ENCODE assay signal across 8 cellular contexts in genomic region chr1:6554031-6554906, GRCh38. TPM values are rescaled to one million over a fixed set of nuclear protein-coding genes. Genes with fewer than 3 reads are reported as not detected.
DNase-seq lines count a peak whose midpoint lies in the region; ATAC-seq and TF ChIP-seq lines count a peak whose summit lies in the region.

TSS of gene NOL9 (minus strand) at chr1:6554513. CDS start at chr1:6554502, 11 bp downstream.

- peak; percentile 82 for ATAC-seq in GM18873 (IDR thresholded peaks at IDR 0.05; ENCODE audit: low FRiP score, unreplicated experiment)
- ATAC-seq in HG03139 (IDR thresholded peaks at IDR 0.05; ENCODE audit: unreplicated experiment) = peak; percentile 88
- ATAC-seq in WTC11 = peak; percentile 93

- H3K4me3 Mint-ChIP-seq in WTC11 = peak within 1 kb of the TSS; percentile 84

- H3K27me3 Mint-ChIP-seq in WTC11 (ENCODE audit: low read depth) = no peaks in the 10 kb centered on the region; the same call in 1 of the 2 replicates

- peak within 1 kb of the TSS; percentile 24 for H3K27ac ChIP-seq in caudate nucleus (ENCODE audit: low read depth, low read length)

- peak; percentile 99 for DNase-seq in AG08396 (ENCODE audit: low spot score)
- peak; percentile 91 for DNase-seq in NCI-H2227 treated with DMSO at 0.1 percent for 48 hours (lab: John Stamatoyannopoulos, UW)
- DNase-seq in WTC11 (ENCODE audit: low spot score) = peak; percentile 97
- DNase-seq in caudate nucleus (lab: John Stamatoyannopoulos, UW) = peak; percentile 16 to 94 (median 85)
- peak; percentile 94 for DNase-seq in inferior parietal cortex (ENCODE audit: extremely low spot score)
- peak; percentile 88 to 93 for DNase-seq in stimulated activated CD4-positive, alpha-beta T cell treated with anti-CD3 and anti-CD28 coated beads, Interleukin-12 subunit alpha, Interleukin-12 subunit beta, amount 100 ng/mL, for 24 hours (ENCODE audit: low read depth in 2 of 2)

- CTCF ChIA-PET in WTC11 (lab: Charles Lee) = interaction anchor here (0.8 to 3.8 kb wide), 27 partner anchors 12 to 516 kb away, joined by 3 to 21 read pairs (median 4); partner anchors contain the start of genes ACOT7, DNAJC11, KLHL21 and THAP3

- POLR2A ChIA-PET in WTC11 (lab: Charles Lee) = interaction anchor here (0.9 kb wide), 1 partner anchor 25 kb away, joined by 3 read pairs; the partner anchor contains the start of gene ZBTB48

- no peak within 1 kb of the TSS for H3K27ac Mint-ChIP-seq in WTC11

- H3K4me1 Mint-ChIP-seq in WTC11 = peaks cover 12% of the 10 kb centered on the region

- peak; percentile 87 for TF ChIP-seq CTCF in WTC11 (IDR thresholded peaks at IDR 0.05)

- peaks cover 9% of the 10 kb centered on the region for H3K36me3 Mint-ChIP-seq in WTC11

- no peaks in the 10 kb centered on the region for H3K9me3 Mint-ChIP-seq in WTC11

TF ChIP-seq in WTC11, 78 proteins besides CTCF, POLR2A, EP300 and RAD21 (continues in another document):
- no peak for TF ChIP-seq PRRX2 (CRISPR knock-in tag; IDR thresholded peaks at IDR 0.05)
- no peak for TF ChIP-seq ETV6 (CRISPR knock-in tag; IDR thresholded peaks at IDR 0.05)
- no peak for TF ChIP-seq FOXK1 (CRISPR knock-in tag; IDR thresholded peaks at IDR 0.05)
- no peak for TF ChIP-seq JAZF1 (CRISPR knock-in tag; IDR thresholded peaks at IDR 0.05)
- TF ChIP-seq OVOL2 (CRISPR knock-in tag; IDR thresholded peaks at IDR 0.05; ENCODE audit: borderline replicate concordance) = no peak
- TF ChIP-seq ZNF121 (CRISPR knock-in tag; IDR thresholded peaks at IDR 0.05) = no peak
- TF ChIP-seq ZNF263 (CRISPR knock-in tag; IDR thresholded peaks at IDR 0.05; ENCODE audit: low read depth) = no peak
- no peak for TF ChIP-seq ARID4B (CRISPR knock-in tag; IDR thresholded peaks at IDR 0.05; ENCODE audit: borderline replicate concordance)
- TF ChIP-seq, protein P1, sequence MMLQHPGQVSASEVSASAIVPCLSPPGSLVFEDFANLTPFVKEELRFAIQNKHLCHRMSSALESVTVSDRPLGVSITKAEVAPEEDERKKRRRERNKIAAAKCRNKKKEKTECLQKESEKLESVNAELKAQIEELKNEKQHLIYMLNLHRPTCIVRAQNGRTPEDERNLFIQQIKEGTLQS (CRISPR knock-in tag; conservative IDR thresholded peaks at IDR 0.05) = no peak
- TF ChIP-seq EMX1 (CRISPR knock-in tag; IDR thresholded peaks at IDR 0.05) = no peak
- no peak for TF ChIP-seq TCF7 (CRISPR knock-in tag; IDR thresholded peaks at IDR 0.05; ENCODE audit: low read depth)
- TF ChIP-seq E2F1 (CRISPR knock-in tag; IDR thresholded peaks at IDR 0.05) = no peak
- TF ChIP-seq, protein P2, sequence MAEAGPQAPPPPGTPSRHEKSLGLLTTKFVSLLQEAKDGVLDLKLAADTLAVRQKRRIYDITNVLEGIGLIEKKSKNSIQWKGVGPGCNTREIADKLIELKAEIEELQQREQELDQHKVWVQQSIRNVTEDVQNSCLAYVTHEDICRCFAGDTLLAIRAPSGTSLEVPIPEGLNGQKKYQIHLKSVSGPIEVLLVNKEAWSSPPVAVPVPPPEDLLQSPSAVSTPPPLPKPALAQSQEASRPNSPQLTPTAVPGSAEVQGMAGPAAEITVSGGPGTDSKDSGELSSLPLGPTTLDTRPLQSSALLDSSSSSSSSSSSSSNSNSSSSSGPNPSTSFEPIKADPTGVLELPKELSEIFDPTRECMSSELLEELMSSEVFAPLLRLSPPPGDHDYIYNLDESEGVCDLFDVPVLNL (CRISPR knock-in tag; IDR thresholded peaks at IDR 0.05; ENCODE audit: borderline replicate concordance, low read depth) = no peak
- TF ChIP-seq TP53 (CRISPR knock-in tag; IDR thresholded peaks at IDR 0.05) = no peak
- TF ChIP-seq HMGXB4 (CRISPR knock-in tag; IDR thresholded peaks at IDR 0.05) = peak; percentile 94
- TF ChIP-seq, protein P3, sequence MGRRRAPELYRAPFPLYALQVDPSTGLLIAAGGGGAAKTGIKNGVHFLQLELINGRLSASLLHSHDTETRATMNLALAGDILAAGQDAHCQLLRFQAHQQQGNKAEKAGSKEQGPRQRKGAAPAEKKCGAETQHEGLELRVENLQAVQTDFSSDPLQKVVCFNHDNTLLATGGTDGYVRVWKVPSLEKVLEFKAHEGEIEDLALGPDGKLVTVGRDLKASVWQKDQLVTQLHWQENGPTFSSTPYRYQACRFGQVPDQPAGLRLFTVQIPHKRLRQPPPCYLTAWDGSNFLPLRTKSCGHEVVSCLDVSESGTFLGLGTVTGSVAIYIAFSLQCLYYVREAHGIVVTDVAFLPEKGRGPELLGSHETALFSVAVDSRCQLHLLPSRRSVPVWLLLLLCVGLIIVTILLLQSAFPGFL (CRISPR knock-in tag; IDR thresholded peaks at IDR 0.05; ENCODE audit: borderline replicate concordance) = no peak
- TF ChIP-seq GTF2I (CRISPR knock-in tag; conservative IDR thresholded peaks at IDR 0.05) = no peak
- TF ChIP-seq ZBTB21 (CRISPR knock-in tag; IDR thresholded peaks at IDR 0.05; ENCODE audit: borderline replicate concordance) = no peak
- peak; percentile 72; the same call in 1 of the 2 replicates for TF ChIP-seq SP1 (CRISPR knock-in tag; conservative IDR thresholded peaks at IDR 0.05)
- TF ChIP-seq, protein P4, sequence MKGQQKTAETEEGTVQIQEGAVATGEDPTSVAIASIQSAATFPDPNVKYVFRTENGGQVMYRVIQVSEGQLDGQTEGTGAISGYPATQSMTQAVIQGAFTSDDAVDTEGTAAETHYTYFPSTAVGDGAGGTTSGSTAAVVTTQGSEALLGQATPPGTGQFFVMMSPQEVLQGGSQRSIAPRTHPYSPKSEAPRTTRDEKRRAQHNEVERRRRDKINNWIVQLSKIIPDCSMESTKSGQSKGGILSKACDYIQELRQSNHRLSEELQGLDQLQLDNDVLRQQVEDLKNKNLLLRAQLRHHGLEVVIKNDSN (CRISPR knock-in tag; IDR thresholded peaks at IDR 0.05) = no peak; the same call in 1 of the 2 replicates
- TF ChIP-seq IRF1 (CRISPR knock-in tag; IDR thresholded peaks at IDR 0.05) = no peak
- TF ChIP-seq ATF1 (CRISPR knock-in tag; IDR thresholded peaks at IDR 0.05) = 0 out of 2 replicates have a peak, but pooled peaks have one; percentile 18
- TF ChIP-seq IRF2 (CRISPR knock-in tag; IDR thresholded peaks at IDR 0.05; ENCODE audit: borderline replicate concordance, low read depth) = no peak

RNA-seq across cellular contexts. Expression of gene NOL9, which starts in this region (rescaled TPM):
- 36.0 to 37.4 TPM (median 37.4 TPM) in 3 replicates for total RNA-seq in WTC11 (2021)

Comparison
In these comparisons a context has a peak if more than half of its experiments do, and no peak if none do; other contexts are left out.
1. Peak in every context shown above with its lines: DNase-seq, ATAC-seq and H3K27ac ChIP-seq.